ENCODE assay signal across 1 cellular context in the genomic region with DNA sequence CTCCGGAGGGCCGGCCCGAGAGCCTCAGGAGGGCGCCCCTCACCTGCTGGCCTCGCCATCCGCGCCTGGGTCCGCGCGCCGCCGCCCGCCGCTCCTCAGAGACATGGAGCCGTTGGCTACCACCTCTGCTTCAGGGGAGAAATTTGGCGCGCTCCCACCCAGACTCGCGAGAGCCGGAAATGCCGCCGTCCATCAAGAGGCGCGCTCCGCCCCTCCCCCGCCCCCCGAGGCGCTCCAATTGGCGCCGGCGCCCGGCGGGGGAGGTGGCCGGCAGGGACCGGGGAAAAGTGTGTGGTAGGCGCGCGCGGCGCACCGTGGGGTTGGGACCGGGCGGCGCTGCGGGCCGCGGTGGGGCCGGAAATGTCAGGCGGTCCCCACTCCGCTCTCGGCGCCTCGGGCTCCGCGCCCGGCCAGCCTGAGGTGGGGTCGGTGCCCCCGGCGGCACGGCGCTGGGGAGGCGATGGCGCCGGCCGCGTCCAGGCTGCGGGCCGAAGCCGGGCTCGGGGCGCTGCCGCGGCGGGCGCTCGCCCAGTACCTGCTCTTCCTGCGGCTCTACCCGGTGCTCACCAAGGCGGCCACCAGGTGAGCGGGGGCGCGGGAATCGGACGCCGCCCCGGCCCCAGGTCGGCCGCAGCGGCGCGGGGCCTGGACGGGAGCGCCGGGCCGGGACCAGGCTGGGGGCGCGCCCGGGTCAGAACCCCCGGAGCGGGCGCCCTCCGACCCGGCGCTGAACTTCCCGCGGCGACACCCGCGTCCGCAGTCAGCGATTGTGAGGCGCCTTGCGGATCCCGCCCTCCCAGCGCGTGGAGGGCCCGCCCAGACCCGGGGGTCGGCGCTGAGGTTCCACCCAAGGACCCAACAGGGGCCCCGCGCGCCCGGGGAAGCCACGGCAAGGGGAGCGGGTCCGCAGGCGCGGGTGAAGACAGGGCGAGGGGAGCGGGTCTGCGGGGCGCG.
TF ChIP-seq lines count a peak whose summit lies in the region.

A gene with protein sequence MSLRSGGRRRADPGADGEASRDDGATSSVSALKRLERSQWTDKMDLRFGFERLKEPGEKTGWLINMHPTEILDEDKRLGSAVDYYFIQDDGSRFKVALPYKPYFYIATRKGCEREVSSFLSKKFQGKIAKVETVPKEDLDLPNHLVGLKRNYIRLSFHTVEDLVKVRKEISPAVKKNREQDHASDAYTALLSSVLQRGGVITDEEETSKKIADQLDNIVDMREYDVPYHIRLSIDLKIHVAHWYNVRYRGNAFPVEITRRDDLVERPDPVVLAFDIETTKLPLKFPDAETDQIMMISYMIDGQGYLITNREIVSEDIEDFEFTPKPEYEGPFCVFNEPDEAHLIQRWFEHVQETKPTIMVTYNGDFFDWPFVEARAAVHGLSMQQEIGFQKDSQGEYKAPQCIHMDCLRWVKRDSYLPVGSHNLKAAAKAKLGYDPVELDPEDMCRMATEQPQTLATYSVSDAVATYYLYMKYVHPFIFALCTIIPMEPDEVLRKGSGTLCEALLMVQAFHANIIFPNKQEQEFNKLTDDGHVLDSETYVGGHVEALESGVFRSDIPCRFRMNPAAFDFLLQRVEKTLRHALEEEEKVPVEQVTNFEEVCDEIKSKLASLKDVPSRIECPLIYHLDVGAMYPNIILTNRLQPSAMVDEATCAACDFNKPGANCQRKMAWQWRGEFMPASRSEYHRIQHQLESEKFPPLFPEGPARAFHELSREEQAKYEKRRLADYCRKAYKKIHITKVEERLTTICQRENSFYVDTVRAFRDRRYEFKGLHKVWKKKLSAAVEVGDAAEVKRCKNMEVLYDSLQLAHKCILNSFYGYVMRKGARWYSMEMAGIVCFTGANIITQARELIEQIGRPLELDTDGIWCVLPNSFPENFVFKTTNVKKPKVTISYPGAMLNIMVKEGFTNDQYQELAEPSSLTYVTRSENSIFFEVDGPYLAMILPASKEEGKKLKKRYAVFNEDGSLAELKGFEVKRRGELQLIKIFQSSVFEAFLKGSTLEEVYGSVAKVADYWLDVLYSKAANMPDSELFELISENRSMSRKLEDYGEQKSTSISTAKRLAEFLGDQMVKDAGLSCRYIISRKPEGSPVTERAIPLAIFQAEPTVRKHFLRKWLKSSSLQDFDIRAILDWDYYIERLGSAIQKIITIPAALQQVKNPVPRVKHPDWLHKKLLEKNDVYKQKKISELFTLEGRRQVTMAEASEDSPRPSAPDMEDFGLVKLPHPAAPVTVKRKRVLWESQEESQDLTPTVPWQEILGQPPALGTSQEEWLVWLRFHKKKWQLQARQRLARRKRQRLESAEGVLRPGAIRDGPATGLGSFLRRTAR (N-terminal part only) (minus strand): TSS at position 132 of the 954 bp plus-strand sequence. CDS start 27 bp downstream, at position 105.
TSS of gene PXMP2 (plus strand) at position 377 of the 954 bp plus-strand sequence. CDS start at position 461, 84 bp downstream.

TF ChIP-seq in H1, 55 proteins besides CTCF, POLR2A, EP300 and RAD21:
- TF ChIP-seq TBP (IDR thresholded peaks at IDR 0.05; ENCODE audit: low read depth, low read length) (peak; percentile 79), POLR2AphosphoS5 (IDR thresholded peaks at IDR 0.05; ENCODE audit: low read depth, low read length) (peak; percentile 89), SP1 (IDR thresholded peaks at IDR 0.05; ENCODE audit: low read depth, low read length) (peak; percentile 44; the same call in 1 of the 2 replicates), FOSL1 (IDR thresholded peaks at IDR 0.05; ENCODE audit: insufficient read depth, low read depth, low read length) (0 out of 2 replicates have a peak, but pooled peaks have one; percentile 56), YY1 (IDR thresholded peaks at IDR 0.05; ENCODE audit: low read depth, low read length) (peak; percentile 85; the same call in 1 of the 2 replicates), EZH2 (IDR thresholded peaks at IDR 0.05; ENCODE audit: low read depth, low read length, severe bottlenecking) (no peak), RBBP5 (IDR thresholded peaks at IDR 0.05; ENCODE audit: borderline replicate concordance, low read depth, low read length) (no peak), SAP30 (IDR thresholded peaks at IDR 0.05; ENCODE audit: insufficient read depth, insufficient replicate concordance, low read length) (no peak), TEAD4 (IDR thresholded peaks at IDR 0.05; ENCODE audit: low read depth, low read length) (0 out of 2 replicates have a peak, but pooled peaks have one; percentile 25), NANOG (IDR thresholded peaks at IDR 0.05; ENCODE audit: insufficient read depth, low read depth, low read length, poor library complexity, severe bottlenecking) (peak; percentile 22), TAF1 (IDR thresholded peaks at IDR 0.05; ENCODE audit: low read depth, low read length) (peak; percentile 93), SIX5 (IDR thresholded peaks at IDR 0.05; ENCODE audit: low read depth, low read length) (no peak), SIN3A (conservative IDR thresholded peaks at IDR 0.05 in 1 of 2, IDR thresholded peaks at IDR 0.05 in 1 of 2; ENCODE audit: low read depth in 1 of 2, low read length in 2 of 2) (peak; percentile 42 to 63; a peak in 1 of 4 replicates), SUZ12 (IDR thresholded peaks at IDR 0.05; ENCODE audit: low read length) (no peak), KDM1A (IDR thresholded peaks at IDR 0.05; ENCODE audit: borderline replicate concordance, low read length) (no peak), GTF2F1 (IDR thresholded peaks at IDR 0.05; ENCODE audit: borderline replicate concordance, low read depth, low read length) (0 out of 2 replicates have a peak, but pooled peaks have one; percentile 6), SIRT6 (IDR thresholded peaks at IDR 0.05; ENCODE audit: low read length) (no peak), CREB1 (IDR thresholded peaks at IDR 0.05) (peak; percentile 69; the same call in 1 of the 2 replicates), RFX5 (IDR thresholded peaks at IDR 0.05; ENCODE audit: borderline replicate concordance, low read depth, low read length) (no peak), CBX8 (IDR thresholded peaks at IDR 0.05; ENCODE audit: borderline replicate concordance, low read depth, low read length) (no peak), CTBP2 (IDR thresholded peaks at IDR 0.05; ENCODE audit: borderline replicate concordance, insufficient read depth, insufficient read length, low read length) (no peak), HDAC2 (IDR thresholded peaks at IDR 0.05; ENCODE audit: borderline replicate concordance in 1 of 2, low read depth in 2 of 2, low read length in 2 of 2) (peak; percentile 42 to 51; a peak in 2 of 4 replicates), EGR1 (IDR thresholded peaks at IDR 0.05; ENCODE audit: borderline replicate concordance, low read depth, low read length) (peak; percentile 91), MAFK (IDR thresholded peaks at IDR 0.05; ENCODE audit: low read depth, low read length) (no peak), KDM4A (IDR thresholded peaks at IDR 0.05; ENCODE audit: low read depth, low read length, severe bottlenecking) (peak; percentile 23), PHF8 (conservative IDR thresholded peaks at IDR 0.05; ENCODE audit: low read depth, low read length) (peak; percentile 74), KDM5A (IDR thresholded peaks at IDR 0.05; ENCODE audit: low read length) (no peak), TAF7 (optimal IDR thresholded peaks at IDR 0.05; ENCODE audit: borderline replicate concordance, low read depth, low read length) (peak; percentile 90), GABPA (IDR thresholded peaks at IDR 0.05; ENCODE audit: borderline replicate concordance, insufficient read depth, low read length) (no peak), BRCA1 (IDR thresholded peaks at IDR 0.05; ENCODE audit: low read depth, low read length) (peak; percentile 84), CHD2 (IDR thresholded peaks at IDR 0.05; ENCODE audit: low read length) (peak; percentile 97), JUND (IDR thresholded peaks at IDR 0.05; ENCODE audit: low read length) (no peak), RNF2 (IDR thresholded peaks at IDR 0.05; ENCODE audit: borderline replicate concordance, low read depth, low read length, missing control alignments, poor library complexity, severe bottlenecking) (no peak), RXRA (IDR thresholded peaks at IDR 0.05; ENCODE audit: insufficient read depth, low read depth, low read length) (no peak), SRF (IDR thresholded peaks at IDR 0.05; ENCODE audit: low read depth, low read length) (peak; percentile 6; the same call in 1 of the 2 replicates), POU5F1 (IDR thresholded peaks at IDR 0.05; ENCODE audit: low read depth, low read length) (no peak)
- TF ChIP-seq, protein P1, sequence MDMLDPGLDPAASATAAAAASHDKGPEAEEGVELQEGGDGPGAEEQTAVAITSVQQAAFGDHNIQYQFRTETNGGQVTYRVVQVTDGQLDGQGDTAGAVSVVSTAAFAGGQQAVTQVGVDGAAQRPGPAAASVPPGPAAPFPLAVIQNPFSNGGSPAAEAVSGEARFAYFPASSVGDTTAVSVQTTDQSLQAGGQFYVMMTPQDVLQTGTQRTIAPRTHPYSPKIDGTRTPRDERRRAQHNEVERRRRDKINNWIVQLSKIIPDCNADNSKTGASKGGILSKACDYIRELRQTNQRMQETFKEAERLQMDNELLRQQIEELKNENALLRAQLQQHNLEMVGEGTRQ (IDR thresholded peaks at IDR 0.05; ENCODE audit: low read length): no peak
- TF ChIP-seq, protein P2, sequence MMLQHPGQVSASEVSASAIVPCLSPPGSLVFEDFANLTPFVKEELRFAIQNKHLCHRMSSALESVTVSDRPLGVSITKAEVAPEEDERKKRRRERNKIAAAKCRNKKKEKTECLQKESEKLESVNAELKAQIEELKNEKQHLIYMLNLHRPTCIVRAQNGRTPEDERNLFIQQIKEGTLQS (IDR thresholded peaks at IDR 0.05; ENCODE audit: insufficient read depth, low read depth, low read length): no peak
- TF ChIP-seq, protein P3, sequence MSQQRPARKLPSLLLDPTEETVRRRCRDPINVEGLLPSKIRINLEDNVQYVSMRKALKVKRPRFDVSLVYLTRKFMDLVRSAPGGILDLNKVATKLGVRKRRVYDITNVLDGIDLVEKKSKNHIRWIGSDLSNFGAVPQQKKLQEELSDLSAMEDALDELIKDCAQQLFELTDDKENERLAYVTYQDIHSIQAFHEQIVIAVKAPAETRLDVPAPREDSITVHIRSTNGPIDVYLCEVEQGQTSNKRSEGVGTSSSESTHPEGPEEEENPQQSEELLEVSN (IDR thresholded peaks at IDR 0.05): peak; percentile 73
- TF ChIP-seq, protein P4, sequence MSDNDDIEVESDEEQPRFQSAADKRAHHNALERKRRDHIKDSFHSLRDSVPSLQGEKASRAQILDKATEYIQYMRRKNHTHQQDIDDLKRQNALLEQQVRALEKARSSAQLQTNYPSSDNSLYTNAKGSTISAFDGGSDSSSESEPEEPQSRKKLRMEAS (IDR thresholded peaks at IDR 0.05): peak; percentile 40; the same call in 1 of the 2 replicates
